In the genomic region with DNA sequence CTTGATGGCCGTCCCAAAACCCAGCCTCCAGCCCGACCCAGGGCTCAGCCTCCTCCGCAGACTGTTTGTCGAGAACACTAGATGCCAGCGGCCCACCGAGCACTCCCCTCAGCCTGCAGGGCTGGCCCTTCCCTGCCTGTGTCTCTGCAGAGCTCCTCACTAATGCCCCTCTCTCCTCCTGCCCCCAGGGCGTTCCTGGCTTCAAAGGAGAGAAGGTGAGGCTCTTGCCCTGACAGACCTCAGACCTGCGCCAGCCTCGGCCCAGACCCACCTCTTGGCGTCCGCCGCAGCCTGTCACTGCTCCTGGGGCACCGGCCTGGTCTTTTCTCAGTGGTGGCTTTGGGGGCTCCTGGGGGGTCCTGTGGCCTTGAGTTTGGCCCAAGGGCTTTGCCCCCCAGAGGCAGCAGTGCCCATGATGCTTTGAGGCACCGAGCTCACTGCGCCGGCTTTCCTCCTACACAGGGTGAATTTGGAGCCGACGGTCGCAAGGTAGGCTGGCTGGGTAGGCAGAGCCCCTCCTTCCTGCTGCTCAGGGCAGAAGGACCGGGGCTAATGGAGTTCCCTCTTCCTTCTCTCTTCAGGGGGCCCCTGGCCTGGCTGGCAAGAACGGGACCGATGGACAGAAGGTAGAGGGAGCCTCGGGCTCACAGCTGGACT, we compare ENCODE assay signal across 12 cellular contexts. TPM values are rescaled to one million over a fixed set of nuclear protein-coding genes. Genes with fewer than 3 reads are reported as not detected.
A peak's percentile ranks its signal among the peaks of the same experiment; 100 is the strongest.
DNase-seq lines count a peak whose midpoint lies in the region; ATAC-seq and TF ChIP-seq lines count a peak whose summit lies in the region.
"Had no signal": no experiment of that assay in that cellular context is flagged by ENCODE, and none has a peak within 500 bp of the region (broad histone marks: within the 10 kb centered on the region; RNA-seq: fewer than 3 reads in every experiment).

No MANE protein-coding gene starts in this region.

- TF ChIP-seq CTCF in ascending aorta (IDR thresholded peaks at IDR 0.05) (no peak), smooth muscle cell (IDR thresholded peaks at IDR 0.05; ENCODE audit: borderline replicate concordance, insufficient read depth, poor library complexity, severe bottlenecking) (no peak)

- in situ Hi-C loops in GM23248 (cut with MboI) = loop anchor here (10.0 kb wide), 1 partner anchor 122 kb away; no protein-coding TSS in a partner anchor

- H3K4me2 ChIP-seq in GM23248 (ENCODE audit: unreplicated experiment) = no peak overlapping the region
- no peak overlapping the region for H3K4me2 ChIP-seq in smooth muscle cell

- H3K4me1 ChIP-seq in GM23248 (ENCODE audit: insufficient read depth) (0 out of 2 replicates have a peak, but pooled peaks cover 4% of the 10 kb centered on the region), ascending aorta (no peaks in the 10 kb centered on the region), smooth muscle cell (ENCODE audit: low read depth) (no peaks in the 10 kb centered on the region)

- peaks cover 60% of the 10 kb centered on the region for H3K36me3 ChIP-seq in GM23248 (ENCODE audit: low read depth)
- peaks cover 97% of the 10 kb centered on the region in 2 donors for H3K36me3 ChIP-seq in ascending aorta
- peaks cover 13% of the 10 kb centered on the region for H3K36me3 ChIP-seq in smooth muscle cell (ENCODE audit: low read depth)

- H3K27ac ChIP-seq in GM23248 (peak overlapping the region; percentile 28; the same call in 1 of the 2 replicates), ascending aorta (no peak overlapping the region), smooth muscle cell (ENCODE audit: low read depth) (peak overlapping the region; percentile 54)

- ATAC-seq in left lobe of liver = no peak
- ATAC-seq in HG02798 (IDR thresholded peaks at IDR 0.05; ENCODE audit: poor library complexity, unreplicated experiment) = no peak
- ATAC-seq: stimulated activated naive CD8-positive, alpha-beta T cell treated with anti-CD3 and anti-CD28 coated beads, Interleukin-15, amount 100 ng/mL, for 72 hours had no signal

- H3K27me3 ChIP-seq in GM23248 (replicated peaks; ENCODE audit: insufficient read depth) = no peaks in the 10 kb centered on the region
- no peaks in the 10 kb centered on the region for H3K27me3 ChIP-seq in ascending aorta
- H3K27me3 ChIP-seq in smooth muscle cell (ENCODE audit: low read depth) = no peaks in the 10 kb centered on the region

- H3K79me2 ChIP-seq in GM23248 (ENCODE audit: insufficient read depth) (peaks cover 66% of the 10 kb centered on the region), smooth muscle cell (ENCODE audit: low read depth) (peaks cover 88% of the 10 kb centered on the region)

- DNase-seq in GM23248 (no peak), ascending aorta (ENCODE audit: low spot score in 2 of 2) (peak; percentile 1 to 62), left lobe of liver (ENCODE audit: low spot score) (peak; percentile 45), smooth muscle cell (lab: John Stamatoyannopoulos, UW; ENCODE audit: unreplicated experiment) (no peak), SHP77 treated with DMSO at 0.1 percent for 48 hours (lab: John Stamatoyannopoulos, UW) (no peak), DMS53 (lab: John Stamatoyannopoulos, UW) (no peak)
- DNase-seq: amniotic stem cell, dermis blood vessel endothelial cell had no signal

- WGBS in GM23248 (ENCODE audit: low coverage in 1 of 2, low lambda C conversion rate in 2 of 2, missing lambda C conversion rate in 2 of 2), 2 experiments = 88 to 90% methylated on average over 23 of the region's 23 CpGs
- 95% methylated on average over 23 of the region's 23 CpGs for WGBS in smooth muscle cell (ENCODE audit: low lambda C conversion rate)

- H2AFZ ChIP-seq in GM23248 (no peak overlapping the region), smooth muscle cell (ENCODE audit: low read depth) (no peak overlapping the region)

- no peaks in the 10 kb centered on the region for H3K9me3 ChIP-seq in GM23248 (ENCODE audit: low read depth)
- H3K9me3 ChIP-seq in ascending aorta = no peaks in the 10 kb centered on the region
- H3K9me3 ChIP-seq in smooth muscle cell (replicated peaks; ENCODE audit: low read depth) = no peaks in the 10 kb centered on the region

- intact Hi-C loops in ascending aorta (cut with DNase I) = no loop called here

- H3K9me2 ChIP-seq in GM23248 (ENCODE audit: insufficient read depth) = no peaks in the 10 kb centered on the region

- H4K20me1 ChIP-seq in GM23248 (ENCODE audit: insufficient read depth) (no peaks in the 10 kb centered on the region), smooth muscle cell (ENCODE audit: low read depth) (peaks cover 98% of the 10 kb centered on the region)

- peaks cover 49% of the 10 kb centered on the region for H3F3A ChIP-seq in GM23248 (ENCODE audit: insufficient read depth)
- H3F3A ChIP-seq in smooth muscle cell (ENCODE audit: low read depth) = peaks cover 54% of the 10 kb centered on the region

- no peak overlapping the region for H3K9ac ChIP-seq in GM23248
- no peak overlapping the region for H3K9ac ChIP-seq in smooth muscle cell (ENCODE audit: low read depth)

- H3K4me3 ChIP-seq in GM23248 (no peak overlapping the region), ascending aorta (no peak overlapping the region), smooth muscle cell (no peak overlapping the region)

RNA-seq across cellular contexts. Expression of gene COL6A2, which starts 18.4 kb away (rescaled TPM):
- 1,939 and 2,103 TPM in 2 replicates for total RNA-seq in GM23248 (2014; rRNA removed; shearing (Covaris generic))
- polyA plus RNA-seq in GM23248 (2016; fragmentation: Nextera tagmentation; extraction: Ambion mirVana) (650 and 676 TPM in 2 replicates), smooth muscle cell (2,969 and 4,089 TPM in 2 replicates)
- total RNA-seq in ascending aorta (1,704 TPM), left lobe of liver (34.9 TPM), smooth muscle cell (1,570 and 1,698 TPM in 2 replicates)

RNA-seq across cellular contexts. Expression of gene FTCD, which starts 39.1 kb away (rescaled TPM):
- total RNA-seq in GM23248 (2014; rRNA removed; shearing (Covaris generic)) = not detected in 2 replicates
- polyA plus RNA-seq in GM23248 (2016; fragmentation: Nextera tagmentation; extraction: Ambion mirVana) (not detected in 2 replicates), smooth muscle cell (15.2 and 18.0 TPM in 2 replicates)
- total RNA-seq in ascending aorta (0.85 TPM), left lobe of liver (668 TPM), smooth muscle cell (1.3 and 4.1 TPM in 2 replicates)
- total RNA-seq: CD8-positive, alpha-beta memory T cell; M059J had no signal
- polyA plus RNA-seq: CD8-positive, alpha-beta memory T cell had no signal

Comparison
In these comparisons a context has a peak if more than half of its experiments do, and no peak if none do; other contexts are left out.
1. DNase-seq: peak in ascending aorta (2 of 2) and left lobe of liver (single experiment); none in GM23248 (single experiment), smooth muscle cell (single experiment), SHP77 treated with DMSO at 0.1 percent for 48 hours (single experiment) and DMS53 (single experiment).
2. H3K27ac ChIP-seq: peak in GM23248 (single experiment) and smooth muscle cell (single experiment); none in ascending aorta (0 of 2).
3. RNA of gene COL6A2, which starts 18.4 kb away (total RNA-seq): 1,939 to 2,103 TPM in GM23248, 1,704 TPM in ascending aorta (single experiment) and 1,570 to 1,698 TPM in smooth muscle cell; 34.9 TPM in left lobe of liver (single experiment); every median in the first group is over 10 times any median in the second.
4. RNA of gene FTCD, which starts 39.1 kb away (total RNA-seq): 668 TPM in left lobe of liver (single experiment); 1.3 to 4.1 TPM in smooth muscle cell, 0.85 TPM in ascending aorta (single experiment) and not detected in GM23248; every median in the first group is over 100 times any median in the second.